In genomic region chr5:133741818-133742355, GRCh38 we compare ENCODE assay signal across 17 cellular contexts.
"Had no signal": no experiment of that assay in that cellular context is flagged by ENCODE, and none has a peak within 500 bp of the region (broad histone marks: within the 10 kb centered on the region; RNA-seq: fewer than 3 reads in every experiment).

No MANE protein-coding gene starts in this region.

- H3K27ac Mint-ChIP-seq: activated naive CD8-positive, alpha-beta T cell treated with anti-CD3 and anti-CD28 coated beads, Interleukin-2, amount 10 ng/mL, durations not matched to agents 7 days and 5 days; activated T-helper 17 cell treated with anti-CD3 and anti-CD28 coated beads, Interleukin-2, amount 50 U/mL, for 72 hours; effector memory CD8-positive, alpha-beta T cell; naive thymus-derived CD8-positive, alpha-beta T cell had no signal

- ATAC-seq: activated T-helper 17 cell treated with anti-CD3 and anti-CD28 coated beads, Interleukin-2, amount 50 U/mL, for 72 hours; effector memory CD8-positive, alpha-beta T cell; naive thymus-derived CD8-positive, alpha-beta T cell; pancreas; right lobe of liver had no signal

- H3K36me3 ChIP-seq: pancreas, right lobe of liver, thoracic aorta had no signal

- H3K36me3 Mint-ChIP-seq: activated naive CD8-positive, alpha-beta T cell treated with anti-CD3 and anti-CD28 coated beads, Interleukin-2, amount 10 ng/mL, durations not matched to agents 7 days and 5 days; naive thymus-derived CD8-positive, alpha-beta T cell had no signal

- H3K9me3 Mint-ChIP-seq: activated naive CD8-positive, alpha-beta T cell treated with anti-CD3 and anti-CD28 coated beads, Interleukin-2, amount 10 ng/mL, durations not matched to agents 7 days and 5 days; activated T-helper 17 cell treated with anti-CD3 and anti-CD28 coated beads, Interleukin-2, amount 50 U/mL, for 72 hours; effector memory CD8-positive, alpha-beta T cell; naive thymus-derived CD8-positive, alpha-beta T cell had no signal

- FAIRE-seq: pancreas, small intestine had no signal

- H3K9me3 ChIP-seq: pancreas, right lobe of liver, thoracic aorta had no signal

- H3K27ac ChIP-seq: pancreas, right lobe of liver, thoracic aorta, VCaP had no signal

- H3K4me1 ChIP-seq: pancreas, right lobe of liver had no signal

- H3K4me3 ChIP-seq: pancreas, right lobe of liver, thoracic aorta had no signal

- H3K4me1 Mint-ChIP-seq: activated T-helper 17 cell treated with anti-CD3 and anti-CD28 coated beads, Interleukin-2, amount 50 U/mL, for 72 hours had no signal

- H3K4me3 Mint-ChIP-seq: activated naive CD8-positive, alpha-beta T cell treated with anti-CD3 and anti-CD28 coated beads, Interleukin-2, amount 10 ng/mL, durations not matched to agents 7 days and 5 days; activated T-helper 17 cell treated with anti-CD3 and anti-CD28 coated beads, Interleukin-2, amount 50 U/mL, for 72 hours; effector memory CD8-positive, alpha-beta T cell; naive thymus-derived CD8-positive, alpha-beta T cell had no signal

- H3K27me3 ChIP-seq: pancreas, right lobe of liver had no signal

- DNase-seq: activated CD4-positive, alpha-beta T cell treated with anti-CD3 and anti-CD28 coated beads, Interleukin-2, amount 50 U/mL, for 4 hours; activated naive CD4-positive, alpha-beta T cell; activated naive CD8-positive, alpha-beta T cell treated with anti-CD3 and anti-CD28 coated beads, Interleukin-2, amount 10 ng/mL, durations not matched to agents 7 days and 5 days; activated T-cell treated with anti-CD3 and anti-CD28 coated beads, Interleukin-2, amount 50 U/mL, for 1 hour; amygdala; effector memory CD8-positive, alpha-beta T cell; mesenchymal stem cell; naive thymus-derived CD8-positive, alpha-beta T cell; pancreas; right lobe of liver; stimulated activated CD4-positive, alpha-beta T cell treated with anti-CD3 and anti-CD28 coated beads, Interleukin-15, amount 100 ng/mL, for 24 hours; stimulated activated CD4-positive, alpha-beta T cell treated with anti-CD3 and anti-CD28 coated beads, Interleukin-2, amount 100 ng/mL, for 48 hours; T-helper 2 cell had no signal
